Comparison of ENCODE assay signal across 1 cellular context in the genomic region with DNA sequence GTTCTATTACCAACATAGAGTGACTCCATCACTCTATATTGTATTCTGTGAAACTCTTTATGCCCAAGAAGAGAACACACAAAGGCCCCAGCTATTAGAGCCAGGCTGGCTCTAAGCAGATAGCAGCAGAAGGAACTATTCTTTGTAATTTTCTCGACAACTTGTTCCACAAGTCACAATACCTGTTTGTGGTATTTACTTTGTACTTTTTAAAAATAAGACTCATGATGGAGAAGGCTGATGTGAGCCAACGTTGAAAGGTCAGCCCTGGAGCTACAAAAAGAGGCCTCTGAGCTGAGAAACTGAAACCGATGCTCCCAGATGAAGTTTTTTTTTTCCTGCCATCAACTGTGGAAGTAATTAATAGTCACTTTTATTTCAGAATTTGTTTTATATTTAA.
TF ChIP-seq lines count a peak whose summit lies in the region.

No MANE protein-coding gene starts in this region.

TF ChIP-seq in GM23338, 12 proteins besides CTCF, POLR2A, EP300 and RAD21 (continued from another document):
- TF ChIP-seq, protein P1, sequence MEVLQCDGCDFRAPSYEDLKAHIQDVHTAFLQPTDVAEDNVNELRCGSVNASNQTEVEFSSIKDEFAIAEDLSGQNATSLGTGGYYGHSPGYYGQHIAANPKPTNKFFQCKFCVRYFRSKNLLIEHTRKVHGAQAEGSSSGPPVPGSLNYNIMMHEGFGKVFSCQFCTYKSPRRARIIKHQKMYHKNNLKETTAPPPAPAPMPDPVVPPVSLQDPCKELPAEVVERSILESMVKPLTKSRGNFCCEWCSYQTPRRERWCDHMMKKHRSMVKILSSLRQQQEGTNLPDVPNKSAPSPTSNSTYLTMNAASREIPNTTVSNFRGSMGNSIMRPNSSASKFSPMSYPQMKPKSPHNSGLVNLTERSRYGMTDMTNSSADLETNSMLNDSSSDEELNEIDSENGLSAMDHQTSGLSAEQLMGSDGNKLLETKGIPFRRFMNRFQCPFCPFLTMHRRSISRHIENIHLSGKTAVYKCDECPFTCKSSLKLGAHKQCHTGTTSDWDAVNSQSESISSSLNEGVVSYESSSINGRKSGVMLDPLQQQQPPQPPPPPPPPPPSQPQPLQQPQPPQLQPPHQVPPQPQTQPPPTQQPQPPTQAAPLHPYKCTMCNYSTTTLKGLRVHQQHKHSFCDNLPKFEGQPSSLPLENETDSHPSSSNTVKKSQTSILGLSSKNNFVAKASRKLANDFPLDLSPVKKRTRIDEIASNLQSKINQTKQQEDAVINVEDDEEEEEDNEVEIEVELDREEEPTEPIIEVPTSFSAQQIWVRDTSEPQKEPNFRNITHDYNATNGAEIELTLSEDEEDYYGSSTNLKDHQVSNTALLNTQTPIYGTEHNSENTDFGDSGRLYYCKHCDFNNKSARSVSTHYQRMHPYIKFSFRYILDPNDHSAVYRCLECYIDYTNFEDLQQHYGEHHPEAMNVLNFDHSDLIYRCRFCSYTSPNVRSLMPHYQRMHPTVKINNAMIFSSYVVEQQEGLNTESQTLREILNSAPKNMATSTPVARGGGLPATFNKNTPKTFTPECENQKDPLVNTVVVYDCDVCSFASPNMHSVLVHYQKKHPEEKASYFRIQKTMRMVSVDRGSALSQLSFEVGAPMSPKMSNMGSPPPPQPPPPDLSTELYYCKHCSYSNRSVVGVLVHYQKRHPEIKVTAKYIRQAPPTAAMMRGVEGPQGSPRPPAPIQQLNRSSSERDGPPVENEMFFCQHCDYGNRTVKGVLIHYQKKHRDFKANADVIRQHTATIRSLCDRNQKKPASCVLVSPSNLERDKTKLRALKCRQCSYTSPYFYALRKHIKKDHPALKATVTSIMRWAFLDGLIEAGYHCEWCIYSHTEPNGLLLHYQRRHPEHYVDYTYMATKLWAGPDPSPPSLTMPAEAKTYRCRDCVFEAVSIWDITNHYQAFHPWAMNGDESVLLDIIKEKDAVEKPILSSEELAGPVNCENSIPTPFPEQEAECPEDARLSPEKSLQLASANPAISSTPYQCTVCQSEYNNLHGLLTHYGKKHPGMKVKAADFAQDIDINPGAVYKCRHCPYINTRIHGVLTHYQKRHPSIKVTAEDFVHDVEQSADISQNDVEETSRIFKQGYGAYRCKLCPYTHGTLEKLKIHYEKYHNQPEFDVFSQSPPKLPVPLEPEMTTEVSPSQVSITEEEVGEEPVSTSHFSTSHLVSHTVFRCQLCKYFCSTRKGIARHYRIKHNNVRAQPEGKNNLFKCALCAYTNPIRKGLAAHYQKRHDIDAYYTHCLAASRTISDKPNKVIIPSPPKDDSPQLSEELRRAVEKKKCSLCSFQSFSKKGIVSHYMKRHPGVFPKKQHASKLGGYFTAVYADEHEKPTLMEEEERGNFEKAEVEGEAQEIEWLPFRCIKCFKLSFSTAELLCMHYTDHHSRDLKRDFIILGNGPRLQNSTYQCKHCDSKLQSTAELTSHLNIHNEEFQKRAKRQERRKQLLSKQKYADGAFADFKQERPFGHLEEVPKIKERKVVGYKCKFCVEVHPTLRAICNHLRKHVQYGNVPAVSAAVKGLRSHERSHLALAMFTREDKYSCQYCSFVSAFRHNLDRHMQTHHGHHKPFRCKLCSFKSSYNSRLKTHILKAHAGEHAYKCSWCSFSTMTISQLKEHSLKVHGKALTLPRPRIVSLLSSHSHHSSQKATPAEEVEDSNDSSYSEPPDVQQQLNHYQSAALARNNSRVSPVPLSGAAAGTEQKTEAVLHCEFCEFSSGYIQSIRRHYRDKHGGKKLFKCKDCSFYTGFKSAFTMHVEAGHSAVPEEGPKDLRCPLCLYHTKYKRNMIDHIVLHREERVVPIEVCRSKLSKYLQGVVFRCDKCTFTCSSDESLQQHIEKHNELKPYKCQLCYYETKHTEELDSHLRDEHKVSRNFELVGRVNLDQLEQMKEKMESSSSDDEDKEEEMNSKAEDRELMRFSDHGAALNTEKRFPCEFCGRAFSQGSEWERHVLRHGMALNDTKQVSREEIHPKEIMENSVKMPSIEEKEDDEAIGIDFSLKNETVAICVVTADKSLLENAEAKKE (CRISPR knock-in tag; IDR thresholded peaks at IDR 0.05), result no peak
- TF ChIP-seq NANOG (IDR thresholded peaks at IDR 0.05; ENCODE audit: borderline replicate concordance) (no peak), EZH2phosphoT487 (IDR thresholded peaks at IDR 0.05; ENCODE audit: unreplicated experiment) (no peak), ZNF114 (CRISPR knock-in tag; IDR thresholded peaks at IDR 0.05) (no peak), EZH2 (IDR thresholded peaks at IDR 0.05; ENCODE audit: low read depth, unreplicated experiment) (no peak), STAT1 (IDR thresholded peaks at IDR 0.05; ENCODE audit: unreplicated experiment) (no peak), JUNB (IDR thresholded peaks at IDR 0.05; ENCODE audit: unreplicated experiment) (no peak), POLR2AphosphoS5 (IDR thresholded peaks at IDR 0.05; ENCODE audit: low read depth) (no peak), CREB1 (CRISPR knock-in tag; IDR thresholded peaks at IDR 0.05; ENCODE audit: low read depth) (no peak)
- TF ChIP-seq, protein P2, sequence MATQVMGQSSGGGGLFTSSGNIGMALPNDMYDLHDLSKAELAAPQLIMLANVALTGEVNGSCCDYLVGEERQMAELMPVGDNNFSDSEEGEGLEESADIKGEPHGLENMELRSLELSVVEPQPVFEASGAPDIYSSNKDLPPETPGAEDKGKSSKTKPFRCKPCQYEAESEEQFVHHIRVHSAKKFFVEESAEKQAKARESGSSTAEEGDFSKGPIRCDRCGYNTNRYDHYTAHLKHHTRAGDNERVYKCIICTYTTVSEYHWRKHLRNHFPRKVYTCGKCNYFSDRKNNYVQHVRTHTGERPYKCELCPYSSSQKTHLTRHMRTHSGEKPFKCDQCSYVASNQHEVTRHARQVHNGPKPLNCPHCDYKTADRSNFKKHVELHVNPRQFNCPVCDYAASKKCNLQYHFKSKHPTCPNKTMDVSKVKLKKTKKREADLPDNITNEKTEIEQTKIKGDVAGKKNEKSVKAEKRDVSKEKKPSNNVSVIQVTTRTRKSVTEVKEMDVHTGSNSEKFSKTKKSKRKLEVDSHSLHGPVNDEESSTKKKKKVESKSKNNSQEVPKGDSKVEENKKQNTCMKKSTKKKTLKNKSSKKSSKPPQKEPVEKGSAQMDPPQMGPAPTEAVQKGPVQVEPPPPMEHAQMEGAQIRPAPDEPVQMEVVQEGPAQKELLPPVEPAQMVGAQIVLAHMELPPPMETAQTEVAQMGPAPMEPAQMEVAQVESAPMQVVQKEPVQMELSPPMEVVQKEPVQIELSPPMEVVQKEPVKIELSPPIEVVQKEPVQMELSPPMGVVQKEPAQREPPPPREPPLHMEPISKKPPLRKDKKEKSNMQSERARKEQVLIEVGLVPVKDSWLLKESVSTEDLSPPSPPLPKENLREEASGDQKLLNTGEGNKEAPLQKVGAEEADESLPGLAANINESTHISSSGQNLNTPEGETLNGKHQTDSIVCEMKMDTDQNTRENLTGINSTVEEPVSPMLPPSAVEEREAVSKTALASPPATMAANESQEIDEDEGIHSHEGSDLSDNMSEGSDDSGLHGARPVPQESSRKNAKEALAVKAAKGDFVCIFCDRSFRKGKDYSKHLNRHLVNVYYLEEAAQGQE (IDR thresholded peaks at IDR 0.05; ENCODE audit: unreplicated experiment), result no peak
- TF ChIP-seq, protein P3, sequence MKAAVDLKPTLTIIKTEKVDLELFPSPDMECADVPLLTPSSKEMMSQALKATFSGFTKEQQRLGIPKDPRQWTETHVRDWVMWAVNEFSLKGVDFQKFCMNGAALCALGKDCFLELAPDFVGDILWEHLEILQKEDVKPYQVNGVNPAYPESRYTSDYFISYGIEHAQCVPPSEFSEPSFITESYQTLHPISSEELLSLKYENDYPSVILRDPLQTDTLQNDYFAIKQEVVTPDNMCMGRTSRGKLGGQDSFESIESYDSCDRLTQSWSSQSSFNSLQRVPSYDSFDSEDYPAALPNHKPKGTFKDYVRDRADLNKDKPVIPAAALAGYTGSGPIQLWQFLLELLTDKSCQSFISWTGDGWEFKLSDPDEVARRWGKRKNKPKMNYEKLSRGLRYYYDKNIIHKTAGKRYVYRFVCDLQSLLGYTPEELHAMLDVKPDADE (IDR thresholded peaks at IDR 0.05), result no peak
